In genomic region chr7:104207731-104208420, GRCh38 we compare ENCODE assay signal across 1 cellular context.
TF ChIP-seq lines count a peak whose summit lies in the region.

ORC5 (minus strand) TSS chr7:104208013; CDS start chr7:104207904, 109 bp downstream.

TF ChIP-seq in HepG2, 621 proteins besides CTCF, POLR2A, EP300 and RAD21 (continued from another document and continues in another):
- TF ChIP-seq, protein P1, sequence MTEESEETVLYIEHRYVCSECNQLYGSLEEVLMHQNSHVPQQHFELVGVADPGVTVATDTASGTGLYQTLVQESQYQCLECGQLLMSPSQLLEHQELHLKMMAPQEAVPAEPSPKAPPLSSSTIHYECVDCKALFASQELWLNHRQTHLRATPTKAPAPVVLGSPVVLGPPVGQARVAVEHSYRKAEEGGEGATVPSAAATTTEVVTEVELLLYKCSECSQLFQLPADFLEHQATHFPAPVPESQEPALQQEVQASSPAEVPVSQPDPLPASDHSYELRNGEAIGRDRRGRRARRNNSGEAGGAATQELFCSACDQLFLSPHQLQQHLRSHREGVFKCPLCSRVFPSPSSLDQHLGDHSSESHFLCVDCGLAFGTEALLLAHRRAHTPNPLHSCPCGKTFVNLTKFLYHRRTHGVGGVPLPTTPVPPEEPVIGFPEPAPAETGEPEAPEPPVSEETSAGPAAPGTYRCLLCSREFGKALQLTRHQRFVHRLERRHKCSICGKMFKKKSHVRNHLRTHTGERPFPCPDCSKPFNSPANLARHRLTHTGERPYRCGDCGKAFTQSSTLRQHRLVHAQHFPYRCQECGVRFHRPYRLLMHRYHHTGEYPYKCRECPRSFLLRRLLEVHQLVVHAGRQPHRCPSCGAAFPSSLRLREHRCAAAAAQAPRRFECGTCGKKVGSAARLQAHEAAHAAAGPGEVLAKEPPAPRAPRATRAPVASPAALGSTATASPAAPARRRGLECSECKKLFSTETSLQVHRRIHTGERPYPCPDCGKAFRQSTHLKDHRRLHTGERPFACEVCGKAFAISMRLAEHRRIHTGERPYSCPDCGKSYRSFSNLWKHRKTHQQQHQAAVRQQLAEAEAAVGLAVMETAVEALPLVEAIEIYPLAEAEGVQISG (CRISPR knock-in tag; IDR thresholded peaks at IDR 0.05): peak; percentile 100
- TF ChIP-seq PTBP1 (IDR thresholded peaks at IDR 0.05; ENCODE audit: low read depth, low read length, poor library complexity, severe bottlenecking) (no peak), ZNF570 (CRISPR knock-in tag; IDR thresholded peaks at IDR 0.05; ENCODE audit: borderline replicate concordance) (0 out of 2 replicates have a peak, but pooled peaks have one; percentile 33), ZNF784 (CRISPR knock-in tag; IDR thresholded peaks at IDR 0.05; ENCODE audit: borderline replicate concordance) (peak; percentile 88; the same call in 1 of the 2 replicates), ZBTB7B (CRISPR knock-in tag; IDR thresholded peaks at IDR 0.05) (peak; percentile 68), SP2 (CRISPR knock-in tag; IDR thresholded peaks at IDR 0.05) (0 out of 2 replicates have a peak, but pooled peaks have one; percentile 46), RBM22 (optimal IDR thresholded peaks at IDR 0.05; ENCODE audit: low read length) (no peak), KDM5A (IDR thresholded peaks at IDR 0.05; ENCODE audit: borderline replicate concordance, low read length) (0 out of 2 replicates have a peak, but pooled peaks have one; percentile 54), YEATS2 (CRISPR knock-in tag; IDR thresholded peaks at IDR 0.05; ENCODE audit: borderline replicate concordance) (peak; percentile 98), GABPA (IDR thresholded peaks at IDR 0.05; ENCODE audit: low read depth, low read length) (peak; percentile 69), GABPA (CRISPR knock-in tag; IDR thresholded peaks at IDR 0.05; ENCODE audit: low read depth) (peak; percentile 69), CCAR2 (optimal IDR thresholded peaks at IDR 0.05; ENCODE audit: low read depth, low read length) (no peak), SOX13 (IDR thresholded peaks at IDR 0.05) (no peak), SOX13 (CRISPR knock-in tag; conservative IDR thresholded peaks at IDR 0.05 in 1 of 2, IDR thresholded peaks at IDR 0.05 in 1 of 2) (0 out of 4 replicates have a peak, but pooled peaks of 1 of the 2 experiments have one; percentile 19), MAFG (CRISPR knock-in tag; IDR thresholded peaks at IDR 0.05) (no peak), RBFOX2 (IDR thresholded peaks at IDR 0.05; ENCODE audit: low read depth, low read length) (peak; percentile 98), SAFB2 (CRISPR knock-in tag; IDR thresholded peaks at IDR 0.05; ENCODE audit: borderline replicate concordance, low read depth) (no peak; the same call in 1 of the 2 replicates), ZNF543 (CRISPR knock-in tag; IDR thresholded peaks at IDR 0.05) (peak; percentile 77; the same call in 1 of the 2 replicates), NCOA5 (CRISPR knock-in tag; IDR thresholded peaks at IDR 0.05) (no peak), SAP130 (CRISPR knock-in tag; IDR thresholded peaks at IDR 0.05; ENCODE audit: low read depth) (peak; percentile 97), ZNF512 (CRISPR knock-in tag; IDR thresholded peaks at IDR 0.05) (no peak), MAF1 (CRISPR knock-in tag; IDR thresholded peaks at IDR 0.05; ENCODE audit: borderline replicate concordance) (peak; percentile 72; the same call in 1 of the 2 replicates), ZBTB7A (CRISPR knock-in tag; IDR thresholded peaks at IDR 0.05) (no peak), CHD4 (IDR thresholded peaks at IDR 0.05; ENCODE audit: borderline replicate concordance, low read length) (peak; percentile 37; the same call in 1 of the 2 replicates), ZNF281 (CRISPR knock-in tag; IDR thresholded peaks at IDR 0.05; ENCODE audit: borderline replicate concordance) (no peak), HNF4G (IDR thresholded peaks at IDR 0.05; ENCODE audit: borderline replicate concordance, low read depth, low read length) (peak; percentile 26; the same call in 1 of the 2 replicates), HNF4G (CRISPR knock-in tag; IDR thresholded peaks at IDR 0.05; ENCODE audit: borderline replicate concordance, low read depth) (no peak), MTA1 (CRISPR knock-in tag; IDR thresholded peaks at IDR 0.05; ENCODE audit: borderline replicate concordance) (peak; percentile 59; the same call in 1 of the 2 replicates), ZNF800 (CRISPR knock-in tag; IDR thresholded peaks at IDR 0.05) (no peak), ZNF17 (CRISPR knock-in tag; IDR thresholded peaks at IDR 0.05) (no peak), ZNF816 (CRISPR knock-in tag; IDR thresholded peaks at IDR 0.05; ENCODE audit: borderline replicate concordance) (no peak), TMF1 (CRISPR knock-in tag; IDR thresholded peaks at IDR 0.05; ENCODE audit: low read depth) (no peak), RBM39 (IDR thresholded peaks at IDR 0.05; ENCODE audit: low read depth, low read length, poor library complexity, severe bottlenecking) (peak; percentile 71), GFI1 (CRISPR knock-in tag; IDR thresholded peaks at IDR 0.05; ENCODE audit: borderline replicate concordance) (peak; percentile 23; the same call in 1 of the 2 replicates), GPN1 (CRISPR knock-in tag; IDR thresholded peaks at IDR 0.05; ENCODE audit: borderline replicate concordance) (no peak), IRF2 (CRISPR knock-in tag; IDR thresholded peaks at IDR 0.05) (0 out of 2 replicates have a peak, but pooled peaks have one; percentile 45), ZFYVE20 (CRISPR knock-in tag; IDR thresholded peaks at IDR 0.05; ENCODE audit: borderline replicate concordance, low read depth) (no peak), ZNF678 (CRISPR knock-in tag; IDR thresholded peaks at IDR 0.05) (no peak), ZNF207 (IDR thresholded peaks at IDR 0.05; ENCODE audit: borderline replicate concordance) (no peak), ZKSCAN5 (CRISPR knock-in tag; IDR thresholded peaks at IDR 0.05) (no peak)
- TF ChIP-seq, protein P2, sequence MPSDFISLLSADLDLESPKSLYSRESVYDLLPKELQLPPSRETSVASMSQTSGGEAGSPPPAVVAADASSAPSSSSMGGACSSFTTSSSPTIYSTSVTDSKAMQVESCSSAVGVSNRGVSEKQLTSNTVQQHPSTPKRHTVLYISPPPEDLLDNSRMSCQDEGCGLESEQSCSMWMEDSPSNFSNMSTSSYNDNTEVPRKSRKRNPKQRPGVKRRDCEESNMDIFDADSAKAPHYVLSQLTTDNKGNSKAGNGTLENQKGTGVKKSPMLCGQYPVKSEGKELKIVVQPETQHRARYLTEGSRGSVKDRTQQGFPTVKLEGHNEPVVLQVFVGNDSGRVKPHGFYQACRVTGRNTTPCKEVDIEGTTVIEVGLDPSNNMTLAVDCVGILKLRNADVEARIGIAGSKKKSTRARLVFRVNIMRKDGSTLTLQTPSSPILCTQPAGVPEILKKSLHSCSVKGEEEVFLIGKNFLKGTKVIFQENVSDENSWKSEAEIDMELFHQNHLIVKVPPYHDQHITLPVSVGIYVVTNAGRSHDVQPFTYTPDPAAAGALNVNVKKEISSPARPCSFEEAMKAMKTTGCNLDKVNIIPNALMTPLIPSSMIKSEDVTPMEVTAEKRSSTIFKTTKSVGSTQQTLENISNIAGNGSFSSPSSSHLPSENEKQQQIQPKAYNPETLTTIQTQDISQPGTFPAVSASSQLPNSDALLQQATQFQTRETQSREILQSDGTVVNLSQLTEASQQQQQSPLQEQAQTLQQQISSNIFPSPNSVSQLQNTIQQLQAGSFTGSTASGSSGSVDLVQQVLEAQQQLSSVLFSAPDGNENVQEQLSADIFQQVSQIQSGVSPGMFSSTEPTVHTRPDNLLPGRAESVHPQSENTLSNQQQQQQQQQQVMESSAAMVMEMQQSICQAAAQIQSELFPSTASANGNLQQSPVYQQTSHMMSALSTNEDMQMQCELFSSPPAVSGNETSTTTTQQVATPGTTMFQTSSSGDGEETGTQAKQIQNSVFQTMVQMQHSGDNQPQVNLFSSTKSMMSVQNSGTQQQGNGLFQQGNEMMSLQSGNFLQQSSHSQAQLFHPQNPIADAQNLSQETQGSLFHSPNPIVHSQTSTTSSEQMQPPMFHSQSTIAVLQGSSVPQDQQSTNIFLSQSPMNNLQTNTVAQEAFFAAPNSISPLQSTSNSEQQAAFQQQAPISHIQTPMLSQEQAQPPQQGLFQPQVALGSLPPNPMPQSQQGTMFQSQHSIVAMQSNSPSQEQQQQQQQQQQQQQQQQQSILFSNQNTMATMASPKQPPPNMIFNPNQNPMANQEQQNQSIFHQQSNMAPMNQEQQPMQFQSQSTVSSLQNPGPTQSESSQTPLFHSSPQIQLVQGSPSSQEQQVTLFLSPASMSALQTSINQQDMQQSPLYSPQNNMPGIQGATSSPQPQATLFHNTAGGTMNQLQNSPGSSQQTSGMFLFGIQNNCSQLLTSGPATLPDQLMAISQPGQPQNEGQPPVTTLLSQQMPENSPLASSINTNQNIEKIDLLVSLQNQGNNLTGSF (CRISPR knock-in tag; IDR thresholded peaks at IDR 0.05): peak; percentile 42; the same call in 1 of the 2 replicates
- TF ChIP-seq, protein P3, sequence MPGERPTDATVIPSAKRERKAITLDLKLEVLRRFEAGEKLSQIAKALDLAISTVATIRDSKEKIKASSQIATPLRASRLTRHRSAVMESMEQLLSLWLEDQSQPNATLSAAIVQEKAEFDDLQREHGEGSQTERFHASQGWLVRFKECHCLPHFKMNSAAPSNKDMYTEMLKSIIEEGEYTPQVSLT (CRISPR knock-in tag; IDR thresholded peaks at IDR 0.05; ENCODE audit: borderline replicate concordance, low read depth): no peak; the same call in 1 of the 2 replicates
- TF ChIP-seq, protein P4, sequence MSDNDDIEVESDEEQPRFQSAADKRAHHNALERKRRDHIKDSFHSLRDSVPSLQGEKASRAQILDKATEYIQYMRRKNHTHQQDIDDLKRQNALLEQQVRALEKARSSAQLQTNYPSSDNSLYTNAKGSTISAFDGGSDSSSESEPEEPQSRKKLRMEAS (IDR thresholded peaks at IDR 0.05): peak; percentile 78
- TF ChIP-seq, protein P5, sequence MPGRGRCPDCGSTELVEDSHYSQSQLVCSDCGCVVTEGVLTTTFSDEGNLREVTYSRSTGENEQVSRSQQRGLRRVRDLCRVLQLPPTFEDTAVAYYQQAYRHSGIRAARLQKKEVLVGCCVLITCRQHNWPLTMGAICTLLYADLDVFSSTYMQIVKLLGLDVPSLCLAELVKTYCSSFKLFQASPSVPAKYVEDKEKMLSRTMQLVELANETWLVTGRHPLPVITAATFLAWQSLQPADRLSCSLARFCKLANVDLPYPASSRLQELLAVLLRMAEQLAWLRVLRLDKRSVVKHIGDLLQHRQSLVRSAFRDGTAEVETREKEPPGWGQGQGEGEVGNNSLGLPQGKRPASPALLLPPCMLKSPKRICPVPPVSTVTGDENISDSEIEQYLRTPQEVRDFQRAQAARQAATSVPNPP (CRISPR knock-in tag; IDR thresholded peaks at IDR 0.05): no peak; the same call in 1 of the 2 replicates
